Comparison of ENCODE assay signal across 1 cellular context in genomic region chr12:115433014-115433634, GRCh38.
TF ChIP-seq lines count a peak whose summit lies in the region.

No MANE protein-coding gene starts in this region.

TF ChIP-seq in HepG2, 621 proteins besides CTCF, POLR2A, EP300 and RAD21 (continued from another document and continues in another):
- TF ChIP-seq FOSL1 (CRISPR knock-in tag; IDR thresholded peaks at IDR 0.05; ENCODE audit: borderline replicate concordance) (peak; percentile 33; the same call in 1 of the 2 replicates), ZNF782 (CRISPR knock-in tag; IDR thresholded peaks at IDR 0.05; ENCODE audit: borderline replicate concordance) (no peak), ASH2L (IDR thresholded peaks at IDR 0.05; ENCODE audit: insufficient read length, low read depth, low read length) (peak; percentile 47), ZNF275 (CRISPR knock-in tag; IDR thresholded peaks at IDR 0.05; ENCODE audit: borderline replicate concordance) (peak; percentile 58; the same call in 1 of the 2 replicates), ZBTB49 (CRISPR knock-in tag; IDR thresholded peaks at IDR 0.05; ENCODE audit: borderline replicate concordance) (no peak), TSC22D2 (CRISPR knock-in tag; IDR thresholded peaks at IDR 0.05; ENCODE audit: borderline replicate concordance) (no peak), KLF9 (CRISPR knock-in tag; IDR thresholded peaks at IDR 0.05; ENCODE audit: low read depth) (no peak), ZNF605 (CRISPR knock-in tag; IDR thresholded peaks at IDR 0.05) (no peak), MAFF (IDR thresholded peaks at IDR 0.05; ENCODE audit: low read depth, low read length) (no peak), ZNF383 (CRISPR knock-in tag; IDR thresholded peaks at IDR 0.05; ENCODE audit: borderline replicate concordance) (no peak), ZNF331 (CRISPR knock-in tag; IDR thresholded peaks at IDR 0.05) (peak; percentile 90), CCDC6 (CRISPR knock-in tag; IDR thresholded peaks at IDR 0.05) (0 out of 2 replicates have a peak, but pooled peaks have one; percentile 33), SNAPC2 (CRISPR knock-in tag; IDR thresholded peaks at IDR 0.05) (no peak), MTA1 (CRISPR knock-in tag; IDR thresholded peaks at IDR 0.05; ENCODE audit: borderline replicate concordance) (peak; percentile 55; the same call in 1 of the 2 replicates), TOE1 (CRISPR knock-in tag; IDR thresholded peaks at IDR 0.05) (no peak), ZNF619 (CRISPR knock-in tag; IDR thresholded peaks at IDR 0.05) (no peak), BORCS8-MEF2B (CRISPR knock-in tag; IDR thresholded peaks at IDR 0.05) (no peak), ZSCAN22 (CRISPR knock-in tag; IDR thresholded peaks at IDR 0.05) (no peak), ZSCAN5A (CRISPR knock-in tag; IDR thresholded peaks at IDR 0.05; ENCODE audit: borderline replicate concordance) (no peak), ZNF354B (CRISPR knock-in tag; IDR thresholded peaks at IDR 0.05) (no peak), LRRFIP1 (CRISPR knock-in tag; conservative IDR thresholded peaks at IDR 0.05) (no peak), ZNF558 (CRISPR knock-in tag; IDR thresholded peaks at IDR 0.05; ENCODE audit: borderline replicate concordance) (no peak), KAT2B (IDR thresholded peaks at IDR 0.05; ENCODE audit: borderline replicate concordance, low read depth, low read length) (no peak), ZSCAN9 (CRISPR knock-in tag; IDR thresholded peaks at IDR 0.05; ENCODE audit: borderline replicate concordance) (peak; percentile 83; the same call in 1 of the 2 replicates), MNT (IDR thresholded peaks at IDR 0.05) (no peak), FUBP1 (CRISPR knock-in tag; IDR thresholded peaks at IDR 0.05; ENCODE audit: borderline replicate concordance) (no peak), JUND (CRISPR knock-in tag; IDR thresholded peaks at IDR 0.05) (peak; percentile 14; the same call in 1 of the 2 replicates), SSRP1 (CRISPR knock-in tag; IDR thresholded peaks at IDR 0.05) (no peak), FOXP4 (CRISPR knock-in tag; IDR thresholded peaks at IDR 0.05) (peak; percentile 95), ZNF101 (CRISPR knock-in tag; IDR thresholded peaks at IDR 0.05; ENCODE audit: borderline replicate concordance, low read depth) (no peak), ZNF703 (CRISPR knock-in tag; IDR thresholded peaks at IDR 0.05; ENCODE audit: borderline replicate concordance) (no peak), TBX2 (CRISPR knock-in tag; IDR thresholded peaks at IDR 0.05; ENCODE audit: borderline replicate concordance) (peak; percentile 89), ZNF737 (CRISPR knock-in tag; IDR thresholded peaks at IDR 0.05; ENCODE audit: borderline replicate concordance) (no peak), TEAD3 (CRISPR knock-in tag; optimal IDR thresholded peaks at IDR 0.05; ENCODE audit: borderline replicate concordance) (peak; percentile 46), ZBTB1 (CRISPR knock-in tag; IDR thresholded peaks at IDR 0.05; ENCODE audit: borderline replicate concordance) (no peak), NBN (conservative IDR thresholded peaks at IDR 0.05) (no peak), SNAPC5 (CRISPR knock-in tag; IDR thresholded peaks at IDR 0.05; ENCODE audit: borderline replicate concordance) (no peak), HOXA3 (CRISPR knock-in tag; IDR thresholded peaks at IDR 0.05) (peak; percentile 59; the same call in 1 of the 2 replicates), ARNT2 (CRISPR knock-in tag; IDR thresholded peaks at IDR 0.05; ENCODE audit: low read depth) (no peak), TRIM22 (IDR thresholded peaks at IDR 0.05) (no peak), SRY (CRISPR knock-in tag; IDR thresholded peaks at IDR 0.05) (0 out of 2 replicates have a peak, but pooled peaks have one; percentile 13), HIVEP1 (CRISPR knock-in tag; IDR thresholded peaks at IDR 0.05) (no peak), TGIF2 (CRISPR knock-in tag; IDR thresholded peaks at IDR 0.05) (peak; percentile 56), ATAD3A (CRISPR knock-in tag; IDR thresholded peaks at IDR 0.05) (no peak), ATM (IDR thresholded peaks at IDR 0.05; ENCODE audit: borderline replicate concordance) (no peak), HNRNPLL (IDR thresholded peaks at IDR 0.05; ENCODE audit: low read depth, low read length, poor library complexity, severe bottlenecking) (no peak), ZNF639 (CRISPR knock-in tag; conservative IDR thresholded peaks at IDR 0.05) (0 out of 2 replicates have a peak, but pooled peaks have one; percentile 31), ZKSCAN1 (IDR thresholded peaks at IDR 0.05; ENCODE audit: low read length) (no peak), MZF1 (CRISPR knock-in tag; IDR thresholded peaks at IDR 0.05; ENCODE audit: borderline replicate concordance) (no peak), SMYD3 (CRISPR knock-in tag; IDR thresholded peaks at IDR 0.05) (peak; percentile 47; the same call in 1 of the 2 replicates), ZFP90 (CRISPR knock-in tag; IDR thresholded peaks at IDR 0.05; ENCODE audit: borderline replicate concordance) (no peak)
